In the genomic region with DNA sequence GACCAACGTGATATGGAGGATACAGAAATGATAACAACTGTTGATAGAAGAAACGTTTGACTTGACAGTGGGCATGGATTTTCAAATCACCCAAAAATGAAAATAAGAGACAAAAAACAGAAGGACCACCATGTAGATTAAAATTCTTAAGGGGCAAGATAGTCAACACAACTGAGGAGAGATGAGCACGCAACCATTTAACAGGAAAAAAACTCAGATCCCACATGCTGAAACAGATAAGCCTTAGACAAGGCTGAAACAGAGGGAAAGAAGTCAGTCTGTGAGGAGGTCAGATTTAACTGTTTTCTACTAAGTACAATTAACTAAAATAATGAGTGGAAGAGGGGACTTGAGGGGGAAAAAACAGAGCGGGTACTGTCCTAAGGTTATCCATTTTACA, we compare ENCODE assay signal across 25 cellular contexts. TPM values are rescaled to one million over a fixed set of nuclear protein-coding genes. Genes with fewer than 3 reads are reported as not detected.
A peak's percentile ranks its signal among the peaks of the same experiment; 100 is the strongest.
DNase-seq lines count a peak whose midpoint lies in the region; ATAC-seq, FAIRE-seq and TF ChIP-seq lines count a peak whose summit lies in the region.
"Had no signal": no experiment of that assay in that cellular context is flagged by ENCODE, and none has a peak within 500 bp of the region (broad histone marks: within the 10 kb centered on the region; RNA-seq: fewer than 3 reads in every experiment).

No MANE protein-coding gene starts in this region.

- H3K4me3 Mint-ChIP-seq in astrocyte (ENCODE audit: unreplicated experiment): no peak overlapping the region
- H3K4me3 Mint-ChIP-seq: CD14-positive monocyte; CD4-positive, alpha-beta T cell; CD8-positive, alpha-beta memory T cell had no signal

- intact Hi-C loops in HepG2 (cut with micrococcal nuclease; ENCODE audit: unreplicated experiment) (no loop called here), right lobe of liver (cut with DNase I) (no loop called here)

- H3K36me3 ChIP-seq in HepG2 (replicated peaks in 1 of 2; ENCODE audit: control insufficient read depth in 1 of 2, insufficient read depth in 2 of 2, low read length in 2 of 2) (peaks cover 3 to 28% of the 10 kb centered on the region in 2 experiments; a peak in 4 of 5 replicates), right lobe of liver (no peaks in the 10 kb centered on the region), astrocyte (ENCODE audit: insufficient read depth, low read length) (no peaks in the 10 kb centered on the region)
- H3K36me3 ChIP-seq: BE2C; BLaER1 treated with 17β-estradiol and CSF1 and Interleukin-3, amounts not matched to agents 10 nM and 100 nM had no signal

- FAIRE-seq in HepG2 (lab: Jason Lieb, UNC) (no peak), astrocyte (lab: Jason Lieb, UNC) (no peak), urothelium cell line (lab: Jason Lieb, UNC) (peak; percentile 74)
- FAIRE-seq: GM12891, H1 had no signal

- H3K27me3 Mint-ChIP-seq in astrocyte (ENCODE audit: low read depth, unreplicated experiment): peaks cover 16% of the 10 kb centered on the region
- H3K27me3 Mint-ChIP-seq: CD4-positive, alpha-beta T cell; CD8-positive, alpha-beta memory T cell had no signal

- peaks cover 95% of the 10 kb centered on the region for H3K79me2 ChIP-seq in HepG2 (ENCODE audit: insufficient read depth, low read length)
- H3K79me2 ChIP-seq in astrocyte (ENCODE audit: insufficient read depth, low read length): no peaks in the 10 kb centered on the region

- CTCF ChIA-PET in HepG2 (lab: Yijun Ruan, JAX; ENCODE audit: low intra/inter-chr PET ratio, low total read pairs): no interaction called here

- peaks cover 97% of the 10 kb centered on the region for H3K4me1 ChIP-seq in HepG2 (ENCODE audit: insufficient read depth, low read length)
- H3K4me1 ChIP-seq in right lobe of liver: peaks cover 0 to 17% (median 3%) of the 10 kb centered on the region in 4 donors
- peaks cover 6% of the 10 kb centered on the region for H3K4me1 ChIP-seq in astrocyte (ENCODE audit: insufficient read depth, low read length)
- H3K4me1 ChIP-seq: BLaER1 treated with 17β-estradiol and CSF1 and Interleukin-3, amounts not matched to agents 10 nM and 100 nM had no signal

- H4K20me1 ChIP-seq in HepG2 (ENCODE audit: insufficient read depth, low read length) (no peaks in the 10 kb centered on the region; the same call in 1 of the 2 replicates), astrocyte (ENCODE audit: insufficient read depth, low read length) (no peaks in the 10 kb centered on the region)
- H4K20me1 ChIP-seq: BLaER1 treated with 17β-estradiol and CSF1 and Interleukin-3, amounts not matched to agents 10 nM and 100 nM had no signal

- TF ChIP-seq EP300 in HepG2 (IDR thresholded peaks at IDR 0.05; ENCODE audit: low read depth in 2 of 2, low read length in 2 of 2) (no peak), HepG2 (CRISPR knock-in tag; IDR thresholded peaks at IDR 0.05; ENCODE audit: borderline replicate concordance) (no peak)

- no peak for TF ChIP-seq CTCF in HepG2 (CRISPR knock-in tag; IDR thresholded peaks at IDR 0.05)
- TF ChIP-seq CTCF in right lobe of liver (IDR thresholded peaks at IDR 0.05): no peak
- no peak for TF ChIP-seq CTCF in astrocyte (IDR thresholded peaks at IDR 0.05; ENCODE audit: insufficient read depth, low read depth, low read length)

- H3K9ac ChIP-seq in HepG2 (ENCODE audit: insufficient read depth, low read depth, low read length) (0 out of 2 replicates have a peak overlapping the region, but pooled peaks have one; percentile 21), astrocyte (ENCODE audit: low read length) (no peak overlapping the region)
- H3K9ac ChIP-seq: BLaER1 treated with 17β-estradiol and CSF1 and Interleukin-3, amounts not matched to agents 10 nM and 100 nM; GM23248 had no signal

- no peaks in the 10 kb centered on the region for H3K36me3 Mint-ChIP-seq in astrocyte (ENCODE audit: low read depth, unreplicated experiment)
- H3K36me3 Mint-ChIP-seq: CD14-positive monocyte had no signal

- ATAC-seq in HepG2: no peak
- ATAC-seq in right lobe of liver: no peak
- ATAC-seq in GM21447 (IDR thresholded peaks at IDR 0.05; ENCODE audit: unreplicated experiment): no peak
- ATAC-seq: A549 had no signal

- POLR2A ChIA-PET in HepG2 (lab: Yijun Ruan, JAX): interaction anchor here (1.0 to 4.7 kb wide), 7 partner anchors 9 to 32 kb away, joined by 3 to 81 read pairs (median 8); a partner anchor contains a TSS

- no peak for DNase-seq in HepG2 (ENCODE audit: low spot score)
- DNase-seq in right lobe of liver: no peak
- no peak for DNase-seq in astrocyte (ENCODE audit: low read depth)
- DNase-seq in urothelium cell line (ENCODE audit: low spot score): no peak
- no peak for DNase-seq in activated CD4-positive, alpha-beta T cell treated with anti-CD3 and anti-CD28 coated beads, Interleukin-2, amount 50 U/mL, for 4 hours
- DNase-seq: 8988T; ACHN; AML-193; BE2C; Calu3; CD4-positive, alpha-beta T cell; CD8-positive, alpha-beta memory T cell; DMS53; DMS79 treated with DMSO at 0.1 percent for 48 hours; GF-D8; GM23248; H7; HCEC 1CT had no signal

- H3K27ac ChIP-seq in HepG2 (ENCODE audit: extremely low read length, insufficient read depth, low read length) (peak overlapping the region; percentile 75), right lobe of liver (no peak overlapping the region), astrocyte (ENCODE audit: low read depth, low read length) (no peak overlapping the region)
- H3K27ac ChIP-seq: A549; BLaER1 treated with 17β-estradiol and CSF1 and Interleukin-3, amounts not matched to agents 10 nM and 100 nM; GM23248 had no signal

- H3K9me3 ChIP-seq in HepG2 (ENCODE audit: low read length) (no peaks in the 10 kb centered on the region), right lobe of liver (no peaks in the 10 kb centered on the region), astrocyte (ENCODE audit: insufficient read depth, low read depth, low read length) (no peaks in the 10 kb centered on the region)
- H3K9me3 ChIP-seq: A549; BE2C; BLaER1 treated with 17β-estradiol and CSF1 and Interleukin-3, amounts not matched to agents 10 nM and 100 nM had no signal

- WGBS in HepG2 (ENCODE audit: low lambda C conversion rate): 79% methylated on average over 4 of the region's 4 CpGs
- WGBS in right lobe of liver (ENCODE audit: insufficient coverage, low coverage, low lambda C conversion rate, missing lambda C conversion rate): 65% methylated on average over 4 of the region's 4 CpGs

- peaks cover 7% of the 10 kb centered on the region for H3K4me1 Mint-ChIP-seq in astrocyte (ENCODE audit: low read depth, unreplicated experiment)
- H3K4me1 Mint-ChIP-seq: CD14-positive monocyte; CD8-positive, alpha-beta memory T cell had no signal

- in situ Hi-C loops in HepG2 (cut with HindIII; ENCODE audit: extremely low pct_ligation_motif_present, low pct_unique_long_range_greater_than_20kb): no loop called here

- H3K4me3 ChIP-seq in HepG2 (replicated peaks in 1 of 3; ENCODE audit: insufficient read depth in 1 of 3, low read depth in 2 of 3, low read length in 3 of 3) (no peak overlapping the region), right lobe of liver (no peak overlapping the region), astrocyte (ENCODE audit: insufficient read depth, low read depth, low read length) (no peak overlapping the region)
- H3K4me3 ChIP-seq: A549; BLaER1 treated with 17β-estradiol and CSF1 and Interleukin-3, amounts not matched to agents 10 nM and 100 nM; GM23248 had no signal

- no peak for TF ChIP-seq RAD21 in HepG2 (CRISPR knock-in tag; IDR thresholded peaks at IDR 0.05)

- H3K27me3 ChIP-seq in HepG2 (ENCODE audit: control insufficient read depth in 1 of 2, insufficient read depth in 2 of 2, low read length in 2 of 2) (no peaks in the 10 kb centered on the region), right lobe of liver (no peaks in the 10 kb centered on the region), astrocyte (ENCODE audit: insufficient read depth, low read length) (peaks cover 38% of the 10 kb centered on the region)
- H3K27me3 ChIP-seq: BLaER1 treated with 17β-estradiol and CSF1 and Interleukin-3, amounts not matched to agents 10 nM and 100 nM had no signal

- H2AFZ ChIP-seq in HepG2 (ENCODE audit: low read length): no peak overlapping the region
- H2AFZ ChIP-seq in astrocyte (ENCODE audit: low read depth, low read length): no peak overlapping the region
- H2AFZ ChIP-seq: GM23248 had no signal

- TF ChIP-seq POLR2A in HepG2 (IDR thresholded peaks at IDR 0.05; ENCODE audit: insufficient read depth in 1 of 2, low read depth in 2 of 2, low read length in 2 of 2) (no peak), right lobe of liver (IDR thresholded peaks at IDR 0.05) (no peak)

- H3K27ac Mint-ChIP-seq in astrocyte (ENCODE audit: unreplicated experiment): peak overlapping the region; percentile 48
- H3K27ac Mint-ChIP-seq: CD14-positive monocyte; CD4-positive, alpha-beta T cell; CD8-positive, alpha-beta memory T cell had no signal

- no TSS peak for BruUV-seq in HepG2 (replicated peaks; lab: Mats Ljungman, UMichigan)

- H3K9me3 Mint-ChIP-seq in astrocyte (ENCODE audit: unreplicated experiment): no peaks in the 10 kb centered on the region
- H3K9me3 Mint-ChIP-seq: CD4-positive, alpha-beta T cell; CD8-positive, alpha-beta memory T cell had no signal

- H3K4me2 ChIP-seq in HepG2 (ENCODE audit: low read depth, low read length): peak overlapping the region; percentile 70
- H3K4me2 ChIP-seq in astrocyte (ENCODE audit: low read length): no peak overlapping the region
- H3K4me2 ChIP-seq: A549; BLaER1 treated with 17β-estradiol and CSF1 and Interleukin-3, amounts not matched to agents 10 nM and 100 nM had no signal

RNA-seq across cellular contexts. Expression of a gene that starts 21.2 kb away (rescaled TPM):
- total RNA-seq in HepG2 (2016; rRNA removed; fragmentation: Illumina TruSeq; extraction: Trizol) (51.4 and 53.4 TPM in 2 replicates), right lobe of liver (10 to 100 TPM in 2 of 6 experiments, 1 to 10 TPM in 4; 1.7 to 11.5 (median 6.0) TPM), astrocyte (1.2 TPM in 2 replicates)
- 10.8 and 11.5 TPM in 2 replicates for total RNA-seq in HepG2 (2016; cell fraction: cytosol; rRNA removed; fragmentation: Illumina TruSeq; extraction: Trizol; ENCODE audit: low read depth)
- total RNA-seq in HepG2 (2016; cell fraction: insoluble cytoplasmic fraction; rRNA removed; fragmentation: Illumina TruSeq; extraction: Trizol): 41.4 and 52.0 TPM in 2 replicates
- total RNA-seq in HepG2 (2016; cell fraction: membrane; rRNA removed; fragmentation: Illumina TruSeq; extraction: Trizol): 25.5 and 28.6 TPM in 2 replicates
- 113 and 134 TPM in 2 replicates for total RNA-seq in HepG2 (2016; cell fraction: nucleus; rRNA removed; fragmentation: Illumina TruSeq; extraction: Trizol)
- 29.3 and 31.0 TPM in 2 replicates for polyA plus RNA-seq in HepG2 (2011; rRNA removed)
- polyA plus RNA-seq in HepG2 (2011; cell fraction: cytosol; rRNA removed): 18.3 and 25.7 TPM in 2 replicates
- 81.6 and 101 TPM in 2 replicates for polyA plus RNA-seq in HepG2 (2011; cell fraction: nucleus; rRNA removed)
- polyA plus RNA-seq in HepG2 (2012): 35.6 and 44.8 TPM in 2 replicates
- 2.5 and 3.4 TPM in 2 replicates for polyA plus RNA-seq in HepG2 (2016; cell fraction: cytosol; fragmentation: Illumina TruSeq; extraction: Trizol; ENCODE audit: low read depth)
- 29.8 and 38.5 TPM in 2 replicates for polyA plus RNA-seq in HepG2 (2016; cell fraction: insoluble cytoplasmic fraction; fragmentation: Illumina TruSeq; extraction: Trizol; ENCODE audit: low read depth)
- polyA plus RNA-seq in HepG2 (2016; cell fraction: membrane; fragmentation: Illumina TruSeq; extraction: Trizol; ENCODE audit: low read depth): 10.3 and 11.3 TPM in 2 replicates
- polyA plus RNA-seq in HepG2 (2016; cell fraction: nucleus; fragmentation: Illumina TruSeq; extraction: Trizol; ENCODE audit: insufficient read depth, low read depth): 110 and 118 TPM in 2 replicates
- polyA minus RNA-seq in HepG2 (2011; rRNA and poly(A)+ RNA removed; ENCODE audit: low replicate concordance): 0.12 and 47.2 TPM in 2 replicates
- polyA minus RNA-seq in HepG2 (2011; cell fraction: cytosol; rRNA and poly(A)+ RNA removed): 17.4 and 23.6 TPM in 2 replicates
- 134 and 180 TPM in 2 replicates for polyA minus RNA-seq in HepG2 (2011; cell fraction: nucleus; rRNA and poly(A)+ RNA removed)
- total RNA-seq: G401 had no signal

RNA-seq across cellular contexts. Expression of a gene that starts 44.2 kb away (rescaled TPM):
- total RNA-seq in HepG2 (2016; rRNA removed; fragmentation: Illumina TruSeq; extraction: Trizol) (155 and 252 TPM in 2 replicates), right lobe of liver (10 to 100 TPM; 24.8 to 50.9 (median 37.0) TPM), astrocyte (97.1 and 108 TPM in 2 replicates)
- 72.2 and 76.4 TPM in 2 replicates for total RNA-seq in HepG2 (2016; cell fraction: cytosol; rRNA removed; fragmentation: Illumina TruSeq; extraction: Trizol; ENCODE audit: low read depth)
- total RNA-seq in HepG2 (2016; cell fraction: insoluble cytoplasmic fraction; rRNA removed; fragmentation: Illumina TruSeq; extraction: Trizol): 169 and 290 TPM in 2 replicates
- total RNA-seq in HepG2 (2016; cell fraction: membrane; rRNA removed; fragmentation: Illumina TruSeq; extraction: Trizol): 130 and 134 TPM in 2 replicates
- 74.4 and 75.7 TPM in 2 replicates for total RNA-seq in HepG2 (2016; cell fraction: nucleus; rRNA removed; fragmentation: Illumina TruSeq; extraction: Trizol)
- 231 and 244 TPM in 2 replicates for polyA plus RNA-seq in HepG2 (2011; rRNA removed)
- 148 and 229 TPM in 2 replicates for polyA plus RNA-seq in HepG2 (2011; cell fraction: cytosol; rRNA removed)
- polyA plus RNA-seq in HepG2 (2011; cell fraction: nucleus; rRNA removed): 65.5 and 71.0 TPM in 2 replicates
- polyA plus RNA-seq in HepG2 (2012): 227 and 249 TPM in 2 replicates
- 105 and 107 TPM in 2 replicates for polyA plus RNA-seq in HepG2 (2016; cell fraction: cytosol; fragmentation: Illumina TruSeq; extraction: Trizol; ENCODE audit: low read depth)
- 309 and 341 TPM in 2 replicates for polyA plus RNA-seq in HepG2 (2016; cell fraction: insoluble cytoplasmic fraction; fragmentation: Illumina TruSeq; extraction: Trizol; ENCODE audit: low read depth)
- polyA plus RNA-seq in HepG2 (2016; cell fraction: membrane; fragmentation: Illumina TruSeq; extraction: Trizol; ENCODE audit: low read depth): 144 and 156 TPM in 2 replicates
- polyA plus RNA-seq in HepG2 (2016; cell fraction: nucleus; fragmentation: Illumina TruSeq; extraction: Trizol; ENCODE audit: insufficient read depth, low read depth): 164 and 191 TPM in 2 replicates
- 68.7 and 109 TPM in 2 replicates for polyA minus RNA-seq in HepG2 (2011; rRNA and poly(A)+ RNA removed; ENCODE audit: low replicate concordance)
- 45.1 and 56.8 TPM in 2 replicates for polyA minus RNA-seq in HepG2 (2011; cell fraction: cytosol; rRNA and poly(A)+ RNA removed)
- 51.9 and 61.5 TPM in 2 replicates for polyA minus RNA-seq in HepG2 (2011; cell fraction: nucleus; rRNA and poly(A)+ RNA removed)
